32 cellular contexts compared by ENCODE assay signal in genomic region chr10:49202266-49202665, GRCh38. TPM values are rescaled to one million over a fixed set of nuclear protein-coding genes. Genes with fewer than 3 reads are reported as not detected.
"Had no signal": no experiment of that assay in that cellular context is flagged by ENCODE, and none has a peak within 500 bp of the region (broad histone marks: within the 10 kb centered on the region; RNA-seq: fewer than 3 reads in every experiment).

No MANE protein-coding gene starts in this region.

- H3K4me3 ChIP-seq: adrenal gland, body of pancreas, breast epithelium had no signal

- H3K9me3 ChIP-seq: body of pancreas, breast epithelium had no signal

- ATAC-seq: activated CD8-positive, alpha-beta T cell treated with anti-CD3 and anti-CD28 coated beads for 36 hours; activated naive CD4-positive, alpha-beta T cell treated with anti-CD3 and anti-CD28 coated beads, Interleukin-2, amount 50 U/mL, for 72 hours; activated T-cell treated with anti-CD3 and anti-CD28 coated beads, Interleukin-2, amount 50 U/mL, for 4 hours; activated T-cell treated with anti-CD3 and anti-CD28 coated beads, Interleukin-2, amount 50 U/mL, for 72 hours; activated T-helper 17 cell treated with anti-CD3 and anti-CD28 coated beads, Interleukin-2, amount 50 U/mL, for 72 hours; body of pancreas had no signal

- H3K4me1 ChIP-seq: adrenal gland, body of pancreas, breast epithelium had no signal

- H3K27ac ChIP-seq: adrenal gland, body of pancreas, brain microvascular endothelial cell, breast epithelium, VCaP had no signal

- FAIRE-seq: astrocyte had no signal

- H3K27me3 ChIP-seq: adrenal gland, body of pancreas, breast epithelium had no signal

- H3K36me3 ChIP-seq: adrenal gland, brain microvascular endothelial cell, breast epithelium had no signal

- DNase-seq: activated B cell treated with CpG ODN at 0.5 μM for 24 hours; activated CD4-positive, alpha-beta memory T cell treated with anti-CD3 and anti-CD28 coated beads for 36 hours; activated CD4-positive, alpha-beta T cell treated with anti-CD3 and anti-CD28 coated beads for 4 hours; activated CD4-positive, alpha-beta T cell treated with anti-CD3 and anti-CD28 coated beads, Interleukin-2, amount 10 ng/mL, durations not matched to agents 24 days and 14 days; activated CD4-positive, alpha-beta T cell treated with anti-CD3 and anti-CD28 coated beads, Interleukin-2, amount 50 U/mL, for 1 hour; activated CD4-positive, alpha-beta T cell treated with anti-CD3 and anti-CD28 coated beads, Interleukin-2, amount 50 U/mL, for 4 hours; activated CD4-positive, CD25-positive, alpha-beta regulatory T cell treated with anti-CD3 and anti-CD28 coated beads, Interleukin-2, amount 50 U/mL, for 72 hours; activated CD8-positive, alpha-beta memory T cell treated with anti-CD3 and anti-CD28 coated beads, Interleukin-2, amount 50 U/mL, for 4 hours; activated CD8-positive, alpha-beta T cell treated with anti-CD3 and anti-CD28 coated beads for 36 hours; activated effector memory CD4-positive, alpha-beta T cell treated with anti-CD3 and anti-CD28 coated beads, Interleukin-2, amount 50 U/mL, for 16 hours; activated gamma-delta T cell treated with Interleukin-2 at 50 U/mL for 16 hours; activated naive CD4-positive, alpha-beta T cell; activated naive CD4-positive, alpha-beta T cell treated with anti-CD3 and anti-CD28 coated beads for 36 hours; activated naive CD4-positive, alpha-beta T cell treated with anti-CD3 and anti-CD28 coated beads, Interleukin-2, amount 50 U/mL, for 16 hours; activated naive CD8-positive, alpha-beta T cell treated with anti-CD3 and anti-CD28 coated beads for 36 hours; activated T-cell treated with anti-CD3 and anti-CD28 coated beads for 4 hours; activated T-cell treated with anti-CD3 and anti-CD28 coated beads, Interleukin-2, amount 50 U/mL, for 1 hour; activated T-cell treated with anti-CD3 and anti-CD28 coated beads, Interleukin-2, amount 50 U/mL, for 4 hours; activated T-cell treated with anti-CD3 and anti-CD28 coated beads, Interleukin-2, amount 50 U/mL, for 72 hours; adrenal gland; amniotic stem cell; aorta; body of pancreas; brain microvascular endothelial cell; central memory CD4-positive, alpha-beta T cell; T-helper 2 cell; T-helper 9 cell had no signal

RNA-seq across cellular contexts. Expression of gene TMEM273, which starts 14.1 kb away (rescaled TPM):
- total RNA-seq: astrocyte had no signal
